Comparison of ENCODE assay signal across 17 cellular contexts in genomic region chr3:153752405-153753027, GRCh38.
DNase-seq lines count a peak whose midpoint lies in the region; ATAC-seq and TF ChIP-seq lines count a peak whose summit lies in the region.
"Had no signal": no experiment of that assay in that cellular context is flagged by ENCODE, and none has a peak within 500 bp of the region (broad histone marks: within the 10 kb centered on the region; RNA-seq: fewer than 3 reads in every experiment).

No MANE protein-coding gene starts in this region.

- peak overlapping the region; percentile 43; the same call in 1 of the 2 replicates for H2AFZ ChIP-seq in OCI-LY7 (ENCODE audit: low read length)

- peak overlapping the region; percentile 83 for H3K27ac ChIP-seq in OCI-LY7 (ENCODE audit: low read depth, low read length, poor library complexity, severe bottlenecking)
- H3K27ac ChIP-seq in gastroesophageal sphincter = peak overlapping the region in 2 of 4 donors; percentile 34 to 39
- no peak overlapping the region for H3K27ac ChIP-seq in testis
- H3K27ac ChIP-seq: spleen had no signal

- ATAC-seq in left cardiac atrium (peak; percentile 63), Right ventricle myocardium inferior (no peak), gastroesophageal sphincter (peak; percentile 72)
- ATAC-seq: stimulated activated naive CD8-positive, alpha-beta T cell treated with anti-CD3 and anti-CD28 coated beads, Interleukin-15, Interleukin-2, amounts not matched to agents 100 U/mL and 50 U/mL, for 24 hours had no signal

- peaks cover 31% of the 10 kb centered on the region; the same call in 1 of the 2 replicates for H3K9me3 ChIP-seq in OCI-LY7 (ENCODE audit: low read length)
- no peaks in the 10 kb centered on the region for H3K9me3 ChIP-seq in gastroesophageal sphincter
- no peaks in the 10 kb centered on the region for H3K9me3 ChIP-seq in testis
- H3K9me3 ChIP-seq: spleen had no signal

- H3K4me1 ChIP-seq in OCI-LY7 (ENCODE audit: insufficient read depth, low read length, poor library complexity, severe bottlenecking) = peaks cover 75% of the 10 kb centered on the region
- H3K4me1 ChIP-seq in gastroesophageal sphincter = peaks cover 0 to 31% (median 6%) of the 10 kb centered on the region in 3 donors
- peaks cover 11% of the 10 kb centered on the region for H3K4me1 ChIP-seq in testis
- H3K4me1 ChIP-seq: spleen had no signal

- H3K36me3 Mint-ChIP-seq in type B pancreatic cell = no peaks in the 10 kb centered on the region
- H3K36me3 Mint-ChIP-seq: activated naive CD4-positive, alpha-beta T cell treated with anti-CD3 and anti-CD28 coated beads, Interleukin-2, amount 10 ng/mL, durations not matched to agents 7 days and 5 days had no signal

- TF ChIP-seq EP300 in gastroesophageal sphincter (IDR thresholded peaks at IDR 0.05) = no peak

- no peaks in the 10 kb centered on the region for H4K20me1 ChIP-seq in OCI-LY7 (ENCODE audit: insufficient read depth, low read length)

- H3K36me3 ChIP-seq in OCI-LY7 (ENCODE audit: insufficient read depth, low read length) = peaks cover 43% of the 10 kb centered on the region
- H3K36me3 ChIP-seq in gastroesophageal sphincter = no peaks in the 10 kb centered on the region
- no peaks in the 10 kb centered on the region for H3K36me3 ChIP-seq in testis (ENCODE audit: low read depth, missing control alignments)
- H3K36me3 ChIP-seq: spleen had no signal

- 34 to 51% methylated on average over 8 of the region's 8 CpGs for WGBS in gastroesophageal sphincter (ENCODE audit: low coverage in 1 of 2), 2 donors
- 62 to 65% methylated on average over 8 of the region's 8 CpGs for WGBS in testis, 2 donors

- no peaks in the 10 kb centered on the region for H3K9me2 ChIP-seq in OCI-LY7 (ENCODE audit: insufficient read depth, low read length)

- CTCF ChIA-PET in OCI-LY7 (lab: Charles Lee; ENCODE audit: unreplicated experiment) (interaction anchor here (2.8 kb wide), 1 partner anchor 12 kb away, joined by 14 read pairs; no protein-coding TSS in a partner anchor), HEK293T (lab: Yijun Ruan, JAX) (no interaction called here)

- H3K4me2 ChIP-seq in OCI-LY7 (ENCODE audit: low read length) = peak overlapping the region; percentile 63

- TF ChIP-seq CTCF in OCI-LY7 (conservative IDR thresholded peaks at IDR 0.05; ENCODE audit: low read length) (no peak), gastroesophageal sphincter (IDR thresholded peaks at IDR 0.05) (no peak), testis (IDR thresholded peaks at IDR 0.05) (no peak), type B pancreatic cell (conservative IDR thresholded peaks at IDR 0.05) (no peak)

- no peaks in the 10 kb centered on the region for H3K9me3 Mint-ChIP-seq in type B pancreatic cell
- H3K9me3 Mint-ChIP-seq: activated naive CD4-positive, alpha-beta T cell treated with anti-CD3 and anti-CD28 coated beads, Interleukin-2, amount 10 ng/mL, durations not matched to agents 7 days and 5 days; dendritic cell treated with granulocyte-macrophage colony-stimulating factor and Interleukin-4, amounts not matched to agents 40 ng/mL and 50 ng/mL, for 4 days had no signal

- no peaks in the 10 kb centered on the region for H3K4me1 Mint-ChIP-seq in type B pancreatic cell (ENCODE audit: unreplicated experiment)
- H3K4me1 Mint-ChIP-seq: activated naive CD4-positive, alpha-beta T cell treated with anti-CD3 and anti-CD28 coated beads, Interleukin-2, amount 10 ng/mL, durations not matched to agents 7 days and 5 days had no signal

- H3K79me2 ChIP-seq in OCI-LY7 (ENCODE audit: insufficient read depth, low read depth, low read length) = peaks cover 99% of the 10 kb centered on the region

- H3K27me3 Mint-ChIP-seq in type B pancreatic cell = no peaks in the 10 kb centered on the region
- H3K27me3 Mint-ChIP-seq: activated naive CD4-positive, alpha-beta T cell treated with anti-CD3 and anti-CD28 coated beads, Interleukin-2, amount 10 ng/mL, durations not matched to agents 7 days and 5 days had no signal

- H3K27me3 ChIP-seq in gastroesophageal sphincter = no peaks in the 10 kb centered on the region
- H3K27me3 ChIP-seq in testis = no peaks in the 10 kb centered on the region
- H3K27me3 ChIP-seq: spleen had no signal

- no peak overlapping the region for H3K27ac Mint-ChIP-seq in type B pancreatic cell
- H3K27ac Mint-ChIP-seq: activated naive CD4-positive, alpha-beta T cell treated with anti-CD3 and anti-CD28 coated beads, Interleukin-2, amount 10 ng/mL, durations not matched to agents 7 days and 5 days; dendritic cell treated with granulocyte-macrophage colony-stimulating factor and Interleukin-4, amounts not matched to agents 40 ng/mL and 50 ng/mL, for 4 days had no signal

- BruUV-seq in OCI-LY7 (replicated peaks; lab: Mats Ljungman, UMichigan) = no TSS peak

- POLR2A ChIA-PET in OCI-LY7 (lab: Charles Lee) = interaction anchor here (1.0 to 3.8 kb wide), 9 partner anchors 9 to 591 kb away, joined by 3 to 39 read pairs (median 4); no protein-coding TSS in a partner anchor
- POLR2A ChIA-PET in HEK293T (lab: Yijun Ruan, JAX) = no interaction called here

- no peak overlapping the region for H3K4me3 Mint-ChIP-seq in type B pancreatic cell
- H3K4me3 Mint-ChIP-seq: activated naive CD4-positive, alpha-beta T cell treated with anti-CD3 and anti-CD28 coated beads, Interleukin-2, amount 10 ng/mL, durations not matched to agents 7 days and 5 days; dendritic cell treated with granulocyte-macrophage colony-stimulating factor and Interleukin-4, amounts not matched to agents 40 ng/mL and 50 ng/mL, for 4 days had no signal

- intact Hi-C loops in left cardiac atrium (cut with DNase I) = no loop called here
- intact Hi-C loops in Right ventricle myocardium inferior (cut with DNase I) = no loop called here
- intact Hi-C loops in OCI-LY7 (cut with micrococcal nuclease; ENCODE audit: unreplicated experiment) = loop anchor here (1.0 kb wide), 1 partner anchor 10 kb away; no protein-coding TSS in a partner anchor
- intact Hi-C loops in testis (cut with DNase I; ENCODE audit: low total_unique reads) = no loop called here

- no peak for DNase-seq in left cardiac atrium
- DNase-seq in Right ventricle myocardium inferior (ENCODE audit: missing footprints) = no peak
- peak; percentile 85 for DNase-seq in OCI-LY7 (ENCODE audit: low spot score)
- DNase-seq in testis = peak; percentile 34
- no peak for DNase-seq in HEK293T (ENCODE audit: extremely low spot score)
- DNase-seq in type B pancreatic cell (ENCODE audit: extremely low spot score, unreplicated experiment) = no peak
- DNase-seq in stimulated activated CD4-positive, alpha-beta T cell treated with anti-CD3 and anti-CD28 coated beads, Interleukin-4, amount 100 ng/mL, for 24 hours = no peak
- DNase-seq: activated CD4-positive, CD25-positive, alpha-beta regulatory T cell treated with anti-CD3 and anti-CD28 coated beads, Interleukin-2, amount 50 U/mL, for 72 hours; activated naive CD4-positive, alpha-beta T cell treated with anti-CD3 and anti-CD28 coated beads, Interleukin-2, amount 10 ng/mL, durations not matched to agents 7 days and 5 days; IMR-90; islet precursor cell; NCI-H446; spleen; stimulated activated naive CD8-positive, alpha-beta T cell treated with anti-CD3 and anti-CD28 coated beads, Interleukin-15, Interleukin-2, amounts not matched to agents 100 U/mL and 50 U/mL, for 24 hours; T-helper 1 cell had no signal

- H3K4me3 ChIP-seq in OCI-LY7 (ENCODE audit: low read depth, low read length, poor library complexity, severe bottlenecking) (peak overlapping the region; percentile 54), gastroesophageal sphincter (no peak overlapping the region), testis (no peak overlapping the region)
- H3K4me3 ChIP-seq: spleen had no signal

- TF ChIP-seq POLR2A in gastroesophageal sphincter (IDR thresholded peaks at IDR 0.05) (no peak), testis (IDR thresholded peaks at IDR 0.05) (no peak)

TF ChIP-seq in HEK293T, 16 proteins besides CTCF, POLR2A, EP300 and RAD21:
- TF ChIP-seq FOXK2 (IDR thresholded peaks at IDR 0.05) (no peak), L3MBTL2 (conservative IDR thresholded peaks at IDR 0.05) (no peak), PKNOX1 (IDR thresholded peaks at IDR 0.05) (no peak), ZNF384 (IDR thresholded peaks at IDR 0.05) (no peak), TARDBP (IDR thresholded peaks at IDR 0.05) (no peak), NFRKB (IDR thresholded peaks at IDR 0.05) (no peak), HDGF (IDR thresholded peaks at IDR 0.05; ENCODE audit: borderline replicate concordance) (no peak), SUZ12 (IDR thresholded peaks at IDR 0.05) (no peak), CTBP1 (IDR thresholded peaks at IDR 0.05; ENCODE audit: borderline replicate concordance) (no peak), SP1 (IDR thresholded peaks at IDR 0.05) (no peak), BHLHE40 (IDR thresholded peaks at IDR 0.05; ENCODE audit: borderline replicate concordance) (no peak), FOXA1 (IDR thresholded peaks at IDR 0.05) (no peak)

Comparison
In these comparisons a context has a peak if more than half of its experiments do, and no peak if none do; other contexts are left out.
1. DNase-seq: peak in OCI-LY7 (single experiment) and testis (single experiment); none in left cardiac atrium (single experiment), Right ventricle myocardium inferior (single experiment), HEK293T (single experiment), type B pancreatic cell (single experiment) and stimulated activated CD4-positive, alpha-beta T cell treated with anti-CD3 and anti-CD28 coated beads, Interleukin-4, amount 100 ng/mL, for 24 hours (single experiment).